In the genomic region with DNA sequence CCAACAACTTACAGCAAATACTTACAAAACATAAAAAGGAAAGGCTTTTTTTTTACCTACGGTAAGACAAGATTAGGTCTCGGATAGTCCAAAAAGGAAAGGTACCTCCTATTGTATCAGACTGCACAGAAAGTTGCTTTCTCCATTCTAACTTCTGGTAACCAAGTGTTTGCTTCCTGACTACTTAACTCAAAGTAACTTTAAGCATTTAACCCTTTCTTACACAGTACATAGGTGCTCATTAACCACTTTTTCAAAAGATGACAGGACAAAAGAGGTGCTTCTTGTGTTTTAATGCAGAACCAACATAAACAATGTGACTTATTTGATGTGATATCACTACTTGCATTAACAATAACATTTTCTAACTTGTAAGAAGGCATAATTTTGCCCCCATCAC, we compare ENCODE assay signal across 23 cellular contexts. TPM values are rescaled to one million over a fixed set of nuclear protein-coding genes. Genes with fewer than 3 reads are reported as not detected.
DNase-seq lines count a peak whose midpoint lies in the region; ATAC-seq, FAIRE-seq and TF ChIP-seq lines count a peak whose summit lies in the region.
"Had no signal": no experiment of that assay in that cellular context is flagged by ENCODE, and none has a peak within 500 bp of the region (broad histone marks: within the 10 kb centered on the region; RNA-seq: fewer than 3 reads in every experiment).

No MANE protein-coding gene starts in this region.

- TF ChIP-seq CTCF in HepG2 (CRISPR knock-in tag; IDR thresholded peaks at IDR 0.05) (no peak), right lobe of liver (IDR thresholded peaks at IDR 0.05) (no peak), WTC11 (IDR thresholded peaks at IDR 0.05) (no peak), lower lobe of right lung (IDR thresholded peaks at IDR 0.05) (no peak)

- ATAC-seq in HepG2 (no peak), right lobe of liver (no peak), WTC11 (no peak), lower lobe of right lung (peak in 1 of 2 donors; percentile 64)
- ATAC-seq: GM12878, HCT116 had no signal

- H3K4me2 ChIP-seq in HepG2 (ENCODE audit: low read depth, low read length) = no peak overlapping the region
- H3K4me2 ChIP-seq: BLaER1 had no signal

- peak overlapping the region; percentile 75 for H3K27ac Mint-ChIP-seq in WTC11
- H3K27ac Mint-ChIP-seq in activated T-helper 2 cell treated with anti-CD3 and anti-CD28 coated beads, Interferon-gamma antibody, Interleukin-2, Interleukin-4, amounts not matched to agents 10 μg/mL and 5 μg/mL and 100 μg/mL, durations not matched to agents 14 hours and 24 hours and 36 hours = no peak overlapping the region
- H3K27ac Mint-ChIP-seq: B cell; CD4-positive, alpha-beta T cell; CD8-positive, alpha-beta memory T cell had no signal

- no peak overlapping the region for H3K4me3 ChIP-seq in HepG2 (replicated peaks in 1 of 3; ENCODE audit: insufficient read depth in 1 of 3, low read depth in 2 of 3, low read length in 3 of 3)
- no peak overlapping the region for H3K4me3 ChIP-seq in right lobe of liver
- peak overlapping the region; percentile 1 for H3K4me3 ChIP-seq in lower lobe of right lung
- H3K4me3 ChIP-seq: BLaER1, GM12878 had no signal

- in situ Hi-C loops in HepG2 (cut with HindIII; ENCODE audit: extremely low pct_ligation_motif_present, low pct_unique_long_range_greater_than_20kb) = no loop called here

- TF ChIP-seq EP300 in HepG2 (IDR thresholded peaks at IDR 0.05; ENCODE audit: low read depth in 2 of 2, low read length in 2 of 2) (no peak), HepG2 (CRISPR knock-in tag; IDR thresholded peaks at IDR 0.05; ENCODE audit: borderline replicate concordance) (no peak)

- intact Hi-C loops in HepG2 (cut with micrococcal nuclease; ENCODE audit: unreplicated experiment) = no loop called here
- intact Hi-C loops in right lobe of liver (cut with DNase I) = no loop called here
- intact Hi-C loops in lower lobe of right lung (cut with DNase I) = no loop called here
- intact Hi-C loops in activated T-helper 2 cell treated with anti-CD3 and anti-CD28 coated beads, Interferon-gamma antibody, Interleukin-2, Interleukin-4, amounts not matched to agents 10 μg/mL and 5 μg/mL and 100 μg/mL, durations not matched to agents 14 hours and 24 hours and 36 hours (cut with micrococcal nuclease) = no loop called here

- H3K36me3 ChIP-seq in HepG2 (replicated peaks in 1 of 2; ENCODE audit: control insufficient read depth in 1 of 2, insufficient read depth in 2 of 2, low read length in 2 of 2) = peaks cover 5 to 26% of the 10 kb centered on the region in 2 experiments; a peak in 4 of 5 replicates
- peaks cover 0 to 19% (median 5%) of the 10 kb centered on the region in 4 donors for H3K36me3 ChIP-seq in right lobe of liver
- peaks cover 32% of the 10 kb centered on the region for H3K36me3 ChIP-seq in lower lobe of right lung

- H4K20me1 ChIP-seq in HepG2 (ENCODE audit: insufficient read depth, low read length) = no peaks in the 10 kb centered on the region

- DNase-seq in HepG2 (ENCODE audit: low spot score) = no peak
- no peak for DNase-seq in right lobe of liver
- DNase-seq in WTC11 (ENCODE audit: low spot score) = no peak
- DNase-seq in lower lobe of right lung = no peak
- no peak for DNase-seq in activated T-helper 2 cell treated with anti-CD3 and anti-CD28 coated beads, Interferon-gamma antibody, Interleukin-2, Interleukin-4, amounts not matched to agents 10 μg/mL and 5 μg/mL and 100 μg/mL, durations not matched to agents 14 hours and 24 hours and 36 hours (ENCODE audit: low spot score)
- no peak for DNase-seq in NCI-H2081 (lab: John Stamatoyannopoulos, UW)
- no peak for DNase-seq in germinal center (ENCODE audit: low spot score)
- DNase-seq: CD4-positive, alpha-beta T cell; CD8-positive, alpha-beta memory T cell; DMS 273 treated with DMSO at 0.1 percent for 48 hours; DMS79; EL; GDM1; H7 had no signal

- H3K27me3 ChIP-seq in HepG2 (ENCODE audit: control insufficient read depth in 1 of 2, insufficient read depth in 2 of 2, low read length in 2 of 2) (no peaks in the 10 kb centered on the region), right lobe of liver (no peaks in the 10 kb centered on the region), lower lobe of right lung (ENCODE audit: low read depth) (no peaks in the 10 kb centered on the region)
- H3K27me3 ChIP-seq: BLaER1 had no signal

- POLR2A ChIA-PET in HepG2 (lab: Yijun Ruan, JAX) (no interaction called here), WTC11 (lab: Charles Lee) (interaction anchor here (0.6 kb wide), 1 partner anchor 23 kb away, joined by 4 read pairs; a partner anchor contains a TSS)

- H3K9me3 Mint-ChIP-seq in WTC11 = no peaks in the 10 kb centered on the region
- H3K9me3 Mint-ChIP-seq in activated T-helper 2 cell treated with anti-CD3 and anti-CD28 coated beads, Interferon-gamma antibody, Interleukin-2, Interleukin-4, amounts not matched to agents 10 μg/mL and 5 μg/mL and 100 μg/mL, durations not matched to agents 14 hours and 24 hours and 36 hours = no peaks in the 10 kb centered on the region
- H3K9me3 Mint-ChIP-seq: CD14-positive monocyte; CD4-positive, alpha-beta T cell; CD8-positive, alpha-beta memory T cell had no signal

- CTCF ChIA-PET in HepG2 (lab: Yijun Ruan, JAX; ENCODE audit: low intra/inter-chr PET ratio, low total read pairs) = no interaction called here
- CTCF ChIA-PET in WTC11 (lab: Charles Lee) = no interaction called here

- H3K27ac ChIP-seq in HepG2 (ENCODE audit: extremely low read length, insufficient read depth, low read length) = no peak overlapping the region
- H3K27ac ChIP-seq in right lobe of liver = no peak overlapping the region
- H3K27ac ChIP-seq in lower lobe of right lung = no peak overlapping the region
- H3K27ac ChIP-seq: 22Rv1, BLaER1 had no signal

- peaks cover 17% of the 10 kb centered on the region for H3K4me1 Mint-ChIP-seq in WTC11
- H3K4me1 Mint-ChIP-seq in activated T-helper 2 cell treated with anti-CD3 and anti-CD28 coated beads, Interferon-gamma antibody, Interleukin-2, Interleukin-4, amounts not matched to agents 10 μg/mL and 5 μg/mL and 100 μg/mL, durations not matched to agents 14 hours and 24 hours and 36 hours (ENCODE audit: low read depth) = peaks cover 27% of the 10 kb centered on the region

- 100% methylated on average over 2 of the region's 2 CpGs for WGBS in HepG2 (ENCODE audit: low lambda C conversion rate)
- 92% methylated on average over 2 of the region's 2 CpGs for WGBS in right lobe of liver (ENCODE audit: insufficient coverage, low coverage, low lambda C conversion rate, missing lambda C conversion rate)

- H3K4me3 Mint-ChIP-seq in WTC11 = no peak overlapping the region
- H3K4me3 Mint-ChIP-seq in activated T-helper 2 cell treated with anti-CD3 and anti-CD28 coated beads, Interferon-gamma antibody, Interleukin-2, Interleukin-4, amounts not matched to agents 10 μg/mL and 5 μg/mL and 100 μg/mL, durations not matched to agents 14 hours and 24 hours and 36 hours (ENCODE audit: low read depth) = no peak overlapping the region
- H3K4me3 Mint-ChIP-seq: B cell; CD14-positive monocyte; CD4-positive, alpha-beta T cell; CD8-positive, alpha-beta memory T cell had no signal

- no peaks in the 10 kb centered on the region for H3K79me2 ChIP-seq in HepG2 (ENCODE audit: insufficient read depth, low read length)

- H3K9me3 ChIP-seq in HepG2 (ENCODE audit: low read length) (no peaks in the 10 kb centered on the region), right lobe of liver (no peaks in the 10 kb centered on the region), lower lobe of right lung (no peaks in the 10 kb centered on the region)

- no peak for TF ChIP-seq RAD21 in HepG2 (CRISPR knock-in tag; IDR thresholded peaks at IDR 0.05)

- H2AFZ ChIP-seq in HepG2 (ENCODE audit: low read length) = no peak overlapping the region

- TF ChIP-seq POLR2A in HepG2 (IDR thresholded peaks at IDR 0.05; ENCODE audit: insufficient read depth in 1 of 2, low read depth in 2 of 2, low read length in 2 of 2) (no peak), right lobe of liver (IDR thresholded peaks at IDR 0.05) (no peak)

- no peak overlapping the region for H3K9ac ChIP-seq in HepG2 (ENCODE audit: insufficient read depth, low read depth, low read length)
- H3K9ac ChIP-seq: BLaER1 had no signal

- peaks cover 47% of the 10 kb centered on the region for H3K36me3 Mint-ChIP-seq in WTC11
- peaks cover 51% of the 10 kb centered on the region for H3K36me3 Mint-ChIP-seq in activated T-helper 2 cell treated with anti-CD3 and anti-CD28 coated beads, Interferon-gamma antibody, Interleukin-2, Interleukin-4, amounts not matched to agents 10 μg/mL and 5 μg/mL and 100 μg/mL, durations not matched to agents 14 hours and 24 hours and 36 hours (ENCODE audit: low read depth)

- no peaks in the 10 kb centered on the region for H3K27me3 Mint-ChIP-seq in WTC11 (ENCODE audit: low read depth)
- no peaks in the 10 kb centered on the region for H3K27me3 Mint-ChIP-seq in activated T-helper 2 cell treated with anti-CD3 and anti-CD28 coated beads, Interferon-gamma antibody, Interleukin-2, Interleukin-4, amounts not matched to agents 10 μg/mL and 5 μg/mL and 100 μg/mL, durations not matched to agents 14 hours and 24 hours and 36 hours (ENCODE audit: low read depth)
- H3K27me3 Mint-ChIP-seq: B cell; CD4-positive, alpha-beta T cell; CD8-positive, alpha-beta memory T cell had no signal

- no TSS peak for BruUV-seq in HepG2 (replicated peaks; lab: Mats Ljungman, UMichigan)

- FAIRE-seq in HepG2 (lab: Jason Lieb, UNC) = no peak
- FAIRE-seq: A204.1, D721Med, GM12878, H1 had no signal

- H3K4me1 ChIP-seq in HepG2 (ENCODE audit: insufficient read depth, low read length) (no peaks in the 10 kb centered on the region), right lobe of liver (no peaks in the 10 kb centered on the region), lower lobe of right lung (peaks cover 14% of the 10 kb centered on the region)

RNA-seq across cellular contexts. Expression of a gene that starts 23.1 kb away (rescaled TPM):
- 16.9 and 23.9 TPM in 2 replicates for total RNA-seq in HepG2 (2016; rRNA removed; fragmentation: Illumina TruSeq; extraction: Trizol)
- total RNA-seq in HepG2 (2016; cell fraction: cytosol; rRNA removed; fragmentation: Illumina TruSeq; extraction: Trizol; ENCODE audit: low read depth) = 6.1 and 9.3 TPM in 2 replicates
- total RNA-seq in HepG2 (2016; cell fraction: insoluble cytoplasmic fraction; rRNA removed; fragmentation: Illumina TruSeq; extraction: Trizol) = 17.5 and 18.4 TPM in 2 replicates
- 8.8 and 11.2 TPM in 2 replicates for total RNA-seq in HepG2 (2016; cell fraction: membrane; rRNA removed; fragmentation: Illumina TruSeq; extraction: Trizol)
- 15.6 and 18.9 TPM in 2 replicates for total RNA-seq in HepG2 (2016; cell fraction: nucleus; rRNA removed; fragmentation: Illumina TruSeq; extraction: Trizol)
- polyA plus RNA-seq in HepG2 (2011; rRNA removed) = 5.0 and 7.3 TPM in 2 replicates
- polyA plus RNA-seq in HepG2 (2011; cell fraction: cytosol; rRNA removed) = 3.7 and 4.1 TPM in 2 replicates
- 4.2 and 5.2 TPM in 2 replicates for polyA plus RNA-seq in HepG2 (2011; cell fraction: nucleus; rRNA removed)
- polyA plus RNA-seq in HepG2 (2012) = 7.9 and 8.8 TPM in 2 replicates
- polyA plus RNA-seq in HepG2 (2016; cell fraction: cytosol; fragmentation: Illumina TruSeq; extraction: Trizol; ENCODE audit: low read depth) = 0.55 and 0.70 TPM in 2 replicates
- 16.1 and 17.0 TPM in 2 replicates for polyA plus RNA-seq in HepG2 (2016; cell fraction: insoluble cytoplasmic fraction; fragmentation: Illumina TruSeq; extraction: Trizol; ENCODE audit: low read depth)
- 2.7 and 2.9 TPM in 2 replicates for polyA plus RNA-seq in HepG2 (2016; cell fraction: membrane; fragmentation: Illumina TruSeq; extraction: Trizol; ENCODE audit: low read depth)
- 21.8 and 26.9 TPM in 2 replicates for polyA plus RNA-seq in HepG2 (2016; cell fraction: nucleus; fragmentation: Illumina TruSeq; extraction: Trizol; ENCODE audit: insufficient read depth, low read depth)
- 8.6 and 19.9 TPM in 2 replicates for polyA minus RNA-seq in HepG2 (2011; rRNA and poly(A)+ RNA removed; ENCODE audit: low replicate concordance)
- 4.2 and 6.6 TPM in 2 replicates for polyA minus RNA-seq in HepG2 (2011; cell fraction: cytosol; rRNA and poly(A)+ RNA removed)
- 8.5 and 11.8 TPM in 2 replicates for polyA minus RNA-seq in HepG2 (2011; cell fraction: nucleus; rRNA and poly(A)+ RNA removed)
- 10 to 100 TPM in 3 of 6 experiments, 1 to 10 TPM in 3; 7.4 to 11.8 (median 9.6) TPM for total RNA-seq in right lobe of liver
- total RNA-seq in WTC11 (2021) = 61.1 to 63.8 TPM (median 62.4 TPM) in 3 replicates
- 27.0 TPM for total RNA-seq in lower lobe of right lung
- 20.4 and 22.7 TPM in 2 replicates for total RNA-seq in activated T-helper 2 cell treated with anti-CD3 and anti-CD28 coated beads, Interferon-gamma antibody, Interleukin-2, Interleukin-4, amounts not matched to agents 10 μg/mL and 5 μg/mL and 100 μg/mL, durations not matched to agents 14 hours and 24 hours and 36 hours
